19 cellular contexts compared by ENCODE assay signal in genomic region chr3:148203263-148204010, GRCh38.
DNase-seq lines count a peak whose midpoint lies in the region; ATAC-seq, FAIRE-seq and TF ChIP-seq lines count a peak whose summit lies in the region.
"Had no signal": no experiment of that assay in that cellular context is flagged by ENCODE, and none has a peak within 500 bp of the region (broad histone marks: within the 10 kb centered on the region; RNA-seq: fewer than 3 reads in every experiment).

No MANE protein-coding gene starts in this region.

- peak overlapping the region; percentile 42 for H3K4me3 ChIP-seq in neural cell (ENCODE audit: low read length)
- H3K4me3 ChIP-seq in mucosa of descending colon, result no peak overlapping the region
- no peak overlapping the region for H3K4me3 ChIP-seq in OCI-LY7 (ENCODE audit: low read depth, low read length, poor library complexity, severe bottlenecking)
- H3K4me3 ChIP-seq: esophagus squamous epithelium, Peyer's patch had no signal

- TF ChIP-seq RAD21 in neural cell (conservative IDR thresholded peaks at IDR 0.05), result no peak

- POLR2A ChIA-PET in OCI-LY7 (lab: Charles Lee), result interaction anchor here (0.5 to 1.1 kb wide), 3 partner anchors 11 to 1893 kb away, joined by 3 to 5 read pairs (median 3); no protein-coding TSS in a partner anchor

- peaks cover 7% of the 10 kb centered on the region for H3F3A ChIP-seq in neural cell (ENCODE audit: insufficient read depth, low read length, poor library complexity, severe bottlenecking)

- peak; percentile 35 for FAIRE-seq in endometrium (lab: Jason Lieb, UNC)

- H3K27ac ChIP-seq in neural cell (ENCODE audit: low read length), result peak overlapping the region; percentile 58
- H3K27ac ChIP-seq in OCI-LY7 (ENCODE audit: low read depth, low read length, poor library complexity, severe bottlenecking), result no peak overlapping the region
- H3K27ac ChIP-seq: esophagus squamous epithelium, Peyer's patch, WERI-Rb-1 had no signal

- DNase-seq in EH (ENCODE audit: low read depth), result peak; percentile 39
- DNase-seq in NCI-H526 treated with DMSO at 0.1 percent for 48 hours (lab: John Stamatoyannopoulos, UW), result peak; percentile 5
- no peak for DNase-seq in mucosa of descending colon
- DNase-seq in OCI-LY7 (ENCODE audit: low spot score), result no peak
- no peak for DNase-seq in amniotic stem cell (lab: John Stamatoyannopoulos, UW)
- DNase-seq in putamen (ENCODE audit: low spot score), result no peak
- DNase-seq: dermis blood vessel endothelial cell, DMS 273 treated with DMSO at 0.1 percent for 48 hours, esophagus squamous epithelium, naive B cell, NCI-H1694, NCI-H69, Peyer's patch, SW 1271, WERI-Rb-1 had no signal

- H2AFZ ChIP-seq in neural cell (ENCODE audit: low read depth, low read length) (no peak overlapping the region), OCI-LY7 (ENCODE audit: low read length) (no peak overlapping the region)

- BruUV-seq in OCI-LY7 (replicated peaks; lab: Mats Ljungman, UMichigan), result no TSS peak

- CTCF ChIA-PET in OCI-LY7 (lab: Charles Lee; ENCODE audit: unreplicated experiment), result no interaction called here

- H3K79me2 ChIP-seq in neural cell (replicated peaks; ENCODE audit: insufficient read depth, low read length) (no peaks in the 10 kb centered on the region), OCI-LY7 (ENCODE audit: insufficient read depth, low read depth, low read length) (no peaks in the 10 kb centered on the region)

- no peaks in the 10 kb centered on the region for H3K36me3 ChIP-seq in neural cell (ENCODE audit: insufficient read depth, low read length)
- no peaks in the 10 kb centered on the region for H3K36me3 ChIP-seq in mucosa of descending colon (ENCODE audit: low read depth)
- no peaks in the 10 kb centered on the region for H3K36me3 ChIP-seq in OCI-LY7 (ENCODE audit: insufficient read depth, low read length)
- H3K36me3 ChIP-seq: esophagus squamous epithelium, Peyer's patch, WERI-Rb-1 had no signal

- H3K27me3 ChIP-seq in neural cell (ENCODE audit: insufficient read depth, low read depth, low read length), result no peaks in the 10 kb centered on the region
- H3K27me3 ChIP-seq: esophagus squamous epithelium, Peyer's patch had no signal

- H4K20me1 ChIP-seq in neural cell (ENCODE audit: insufficient read depth), result no peaks in the 10 kb centered on the region
- no peaks in the 10 kb centered on the region for H4K20me1 ChIP-seq in OCI-LY7 (ENCODE audit: insufficient read depth, low read length)

- intact Hi-C loops in mucosa of descending colon (cut with DNase I, micrococcal nuclease), result no loop called here
- intact Hi-C loops in OCI-LY7 (cut with micrococcal nuclease; ENCODE audit: unreplicated experiment), result no loop called here

- peak overlapping the region; percentile 6 for H3K9ac ChIP-seq in neural cell (ENCODE audit: low read length)

- H3K4me1 ChIP-seq in mucosa of descending colon (ENCODE audit: low read depth) (no peaks in the 10 kb centered on the region), OCI-LY7 (ENCODE audit: insufficient read depth, low read length, poor library complexity, severe bottlenecking) (no peaks in the 10 kb centered on the region)
- H3K4me1 ChIP-seq: esophagus squamous epithelium, Peyer's patch had no signal

- no peak for ATAC-seq in mucosa of descending colon
- ATAC-seq: activated T-helper 17 cell treated with anti-CD3 and anti-CD28 coated beads, Interleukin-2, amount 50 U/mL, for 72 hours; left lobe of liver had no signal

- peak overlapping the region; percentile 22 for H3K4me2 ChIP-seq in neural cell (ENCODE audit: low read length)
- no peak overlapping the region for H3K4me2 ChIP-seq in OCI-LY7 (ENCODE audit: low read length)

- no peak for TF ChIP-seq CTCF in neural cell (IDR thresholded peaks at IDR 0.05; ENCODE audit: poor library complexity, severe bottlenecking)
- TF ChIP-seq CTCF in mucosa of descending colon (IDR thresholded peaks at IDR 0.05), result no peak
- no peak for TF ChIP-seq CTCF in OCI-LY7 (conservative IDR thresholded peaks at IDR 0.05; ENCODE audit: low read length)

- H3K9me3 ChIP-seq in neural cell (ENCODE audit: low read length) (no peaks in the 10 kb centered on the region), mucosa of descending colon (no peaks in the 10 kb centered on the region), OCI-LY7 (ENCODE audit: low read length) (no peaks in the 10 kb centered on the region)
- H3K9me3 ChIP-seq: esophagus squamous epithelium, Peyer's patch had no signal

- H3K9me2 ChIP-seq in neural cell (ENCODE audit: insufficient read depth, low read length) (no peaks in the 10 kb centered on the region), OCI-LY7 (ENCODE audit: insufficient read depth, low read length) (no peaks in the 10 kb centered on the region)

- TF ChIP-seq EP300 in neural cell (conservative IDR thresholded peaks at IDR 0.05; ENCODE audit: poor library complexity, severe bottlenecking), result peak; percentile 97

TF ChIP-seq in neural cell, 6 proteins besides CTCF, POLR2A, EP300 and RAD21:
- TF ChIP-seq MXI1 (conservative IDR thresholded peaks at IDR 0.05; ENCODE audit: poor library complexity, severe bottlenecking) (peak; percentile 37), SMC3 (conservative IDR thresholded peaks at IDR 0.05; ENCODE audit: poor library complexity) (no peak), POLR2AphosphoS5 (IDR thresholded peaks at IDR 0.05) (peak; percentile 88), REST (IDR thresholded peaks at IDR 0.05; ENCODE audit: borderline replicate concordance) (peak; percentile 98)

Comparison
In these comparisons a context has a peak if more than half of its experiments do, and no peak if none do; other contexts are left out.
1. DNase-seq: peak in EH (single experiment) and NCI-H526 treated with DMSO at 0.1 percent for 48 hours (single experiment); none in mucosa of descending colon (0 of 3), OCI-LY7 (single experiment), amniotic stem cell (single experiment) and putamen (single experiment).